18 cellular contexts compared by ENCODE assay signal in the genomic region with DNA sequence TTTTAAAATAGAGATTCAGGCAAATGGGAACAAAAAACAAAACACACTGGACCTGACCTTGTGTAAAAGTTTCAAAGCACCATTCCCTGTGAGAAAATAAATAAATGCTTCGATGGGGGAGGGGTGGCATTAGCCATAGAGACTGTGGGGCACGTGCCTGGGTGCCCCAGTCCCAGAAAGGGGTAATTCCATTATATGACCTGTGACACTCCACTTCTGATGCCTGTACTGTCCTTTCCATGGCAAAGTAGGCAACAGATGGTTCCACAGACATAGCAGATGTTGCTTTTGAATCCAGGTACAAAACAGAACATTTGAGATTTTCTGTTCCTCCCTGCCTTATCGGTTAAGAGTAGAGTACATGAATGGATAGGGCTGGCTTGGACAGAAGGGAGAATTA. TPM values are rescaled to one million over a fixed set of nuclear protein-coding genes. Genes with fewer than 3 reads are reported as not detected.
DNase-seq lines count a peak whose midpoint lies in the region; ATAC-seq and TF ChIP-seq lines count a peak whose summit lies in the region.
"Had no signal": no experiment of that assay in that cellular context is flagged by ENCODE, and none has a peak within 500 bp of the region (broad histone marks: within the 10 kb centered on the region; RNA-seq: fewer than 3 reads in every experiment).

No MANE protein-coding gene starts in this region.

- ATAC-seq in right lobe of liver = no peak
- no peak for ATAC-seq in HG03565 (IDR thresholded peaks at IDR 0.05; ENCODE audit: unreplicated experiment)
- ATAC-seq in HG03135 (IDR thresholded peaks at IDR 0.05; ENCODE audit: unreplicated experiment) = no peak
- ATAC-seq: stimulated activated naive CD8-positive, alpha-beta T cell treated with anti-CD3 and anti-CD28 coated beads, Interleukin-15, Interleukin-2, amounts not matched to agents 100 U/mL and 50 U/mL, for 24 hours had no signal

- no peaks in the 10 kb centered on the region for H3K27me3 ChIP-seq in right lobe of liver
- H3K27me3 ChIP-seq in stomach smooth muscle (ENCODE audit: control insufficient read depth in 1 of 2, insufficient read depth in 2 of 2, low read length in 2 of 2) = no peaks in the 10 kb centered on the region

- intact Hi-C loops in right lobe of liver (cut with DNase I) = no loop called here

- DNase-seq in HFFc6 (no peak), SK-N-DZ (ENCODE audit: low spot score) (peak; percentile 58), right lobe of liver (no peak), T-helper 2 cell (no peak), ACHN (no peak)
- DNase-seq: activated naive CD4-positive, alpha-beta T cell treated with anti-CD3 and anti-CD28 coated beads for 36 hours; CD8-positive, alpha-beta memory T cell; erythroblast; NCI-H1417 treated with DMSO at 0.1 percent for 48 hours; NCI-H526 treated with DMSO at 0.1 percent for 48 hours; retina; stimulated activated naive CD8-positive, alpha-beta T cell treated with anti-CD3 and anti-CD28 coated beads, Interleukin-15, Interleukin-2, amounts not matched to agents 100 U/mL and 50 U/mL, for 24 hours had no signal

- H3K27ac ChIP-seq in right lobe of liver (peak overlapping the region; percentile 63 to 79 (median 69)), stomach smooth muscle (ENCODE audit: low read length) (peak overlapping the region; percentile 98)
- H3K27ac ChIP-seq: VCaP had no signal

- H3K4me1 ChIP-seq in right lobe of liver (peaks cover 0 to 48% (median 13%) of the 10 kb centered on the region in 4 donors), stomach smooth muscle (ENCODE audit: control insufficient read depth, insufficient read depth, low read length) (peaks cover 41% of the 10 kb centered on the region)

- H3K9me3 ChIP-seq in right lobe of liver (no peaks in the 10 kb centered on the region), stomach smooth muscle (ENCODE audit: control insufficient read depth in 2 of 2, low read length in 2 of 2) (no peaks in the 10 kb centered on the region)

- H3K4me3 ChIP-seq in right lobe of liver (no peak overlapping the region), stomach smooth muscle (ENCODE audit: low read length in 2 of 2) (peak overlapping the region; percentile 22 to 95)

- peaks cover 2% of the 10 kb centered on the region for H3K27me3 Mint-ChIP-seq in HFFc6 (ENCODE audit: insufficient read depth)
- H3K27me3 Mint-ChIP-seq: central memory CD8-positive, alpha-beta T cell had no signal

- in situ Hi-C loops in ACHN (cut with HindIII; ENCODE audit: low pct_ligation_motif_present, low pct_unique_long_range_greater_than_20kb, low sequenced_read_pairs) = no loop called here

- peak overlapping the region; percentile 90 for H3K27ac Mint-ChIP-seq in HFFc6
- H3K27ac Mint-ChIP-seq: activated naive CD4-positive, alpha-beta T cell treated with anti-CD3 and anti-CD28 coated beads for 36 hours; IgD-negative memory B cell had no signal

- no peak for TF ChIP-seq CTCF in HFFc6 (IDR thresholded peaks at IDR 0.05)
- TF ChIP-seq CTCF in right lobe of liver (IDR thresholded peaks at IDR 0.05) = no peak

- 27% methylated on average over 2 of the region's 3 CpGs for WGBS in right lobe of liver (ENCODE audit: insufficient coverage, low coverage, low lambda C conversion rate, missing lambda C conversion rate)

- peaks cover 74% of the 10 kb centered on the region for H3K4me1 Mint-ChIP-seq in HFFc6 (ENCODE audit: low read depth)

- no peaks in the 10 kb centered on the region for H3K9me3 Mint-ChIP-seq in HFFc6
- H3K9me3 Mint-ChIP-seq: activated naive CD4-positive, alpha-beta T cell treated with anti-CD3 and anti-CD28 coated beads for 36 hours; CD8-positive, alpha-beta memory T cell; central memory CD8-positive, alpha-beta T cell; IgD-negative memory B cell had no signal

- H3K36me3 Mint-ChIP-seq in HFFc6 (ENCODE audit: low read depth) = peaks cover 10% of the 10 kb centered on the region; the same call in 1 of the 2 replicates
- H3K36me3 Mint-ChIP-seq: IgD-negative memory B cell had no signal

- peak overlapping the region; percentile 18; the same call in 1 of the 2 replicates for H3K4me3 Mint-ChIP-seq in HFFc6
- H3K4me3 Mint-ChIP-seq: activated naive CD4-positive, alpha-beta T cell treated with anti-CD3 and anti-CD28 coated beads for 36 hours; central memory CD8-positive, alpha-beta T cell; IgD-negative memory B cell had no signal

- no peaks in the 10 kb centered on the region for H3K36me3 ChIP-seq in right lobe of liver
- no peaks in the 10 kb centered on the region for H3K36me3 ChIP-seq in stomach smooth muscle (ENCODE audit: control insufficient read depth in 2 of 2, insufficient read depth in 2 of 2, low read length in 2 of 2)

- H3K9ac ChIP-seq in stomach smooth muscle (ENCODE audit: low read length in 2 of 2) = peak overlapping the region in 1 of 2 donors; percentile 25

- TF ChIP-seq POLR2A in right lobe of liver (IDR thresholded peaks at IDR 0.05) = no peak

RNA-seq across cellular contexts. Expression of a gene that starts 3.9 kb away (rescaled TPM):
- 10 to 100 TPM; 35.4 to 55.9 (median 37.6) TPM for total RNA-seq in HFFc6 (2021; fragmentation: NEBNext Ultra II Directional; extraction: Animal tissue kit (Norgen Biotek cat#: 25700))
- polyA plus RNA-seq in SK-N-DZ (2014; cell fraction: cytosol; rRNA removed) = 16.0 and 17.6 TPM in 2 replicates
- 20.0 and 29.4 TPM in 2 replicates for polyA plus RNA-seq in SK-N-DZ (2014; cell fraction: nucleus; rRNA removed)
- total RNA-seq in right lobe of liver = 10 to 100 TPM; 21.9 to 40.6 (median 31.2) TPM

Comparison
In these comparisons a context has a peak if more than half of its experiments do, and no peak if none do; other contexts are left out.
1. H3K4me3 ChIP-seq: peak in stomach smooth muscle (2 of 2); none in right lobe of liver (0 of 3).